Comparison of ENCODE assay signal across 33 cellular contexts in genomic region chr20:16135630-16136029, GRCh38.
"Had no signal": no experiment of that assay in that cellular context is flagged by ENCODE, and none has a peak within 500 bp of the region (broad histone marks: within the 10 kb centered on the region; RNA-seq: fewer than 3 reads in every experiment).

No MANE protein-coding gene starts in this region.

- H3K4me1 ChIP-seq: adrenal gland, ascending aorta, body of pancreas, breast epithelium had no signal

- ATAC-seq: activated naive CD4-positive, alpha-beta T cell treated with anti-CD3 and anti-CD28 coated beads, Interleukin-2, amount 50 U/mL, for 72 hours; activated naive CD8-positive, alpha-beta T cell treated with anti-CD3 and anti-CD28 coated beads, Interleukin-2, amount 50 U/mL, for 24 hours; activated T-cell treated with anti-CD3 and anti-CD28 coated beads, Interleukin-2, amount 50 U/mL, for 4 hours; activated T-cell treated with anti-CD3 and anti-CD28 coated beads, Interleukin-2, amount 50 U/mL, for 72 hours; activated T-helper 17 cell treated with anti-CD3 and anti-CD28 coated beads, Interleukin-2, amount 50 U/mL, for 72 hours; body of pancreas had no signal

- H3K9me3 ChIP-seq: adrenal gland, ascending aorta, body of pancreas had no signal

- H3K36me3 ChIP-seq: adrenal gland, ascending aorta, brain microvascular endothelial cell, breast epithelium, cardiac muscle cell had no signal

- FAIRE-seq: astrocyte, bronchial epithelial cell, colon had no signal

- H3K27me3 ChIP-seq: adrenal gland, ascending aorta, body of pancreas, brain microvascular endothelial cell, breast epithelium, cardiac muscle cell had no signal

- H3K4me3 ChIP-seq: adrenal gland, ascending aorta, body of pancreas, breast epithelium, cardiac muscle cell had no signal

- H3K27ac ChIP-seq: adrenal gland, ascending aorta, body of pancreas, brain microvascular endothelial cell, breast epithelium, cardiac muscle cell had no signal

- DNase-seq: activated effector memory CD4-positive, alpha-beta T cell treated with anti-CD3 and anti-CD28 coated beads, Interleukin-2, amount 50 U/mL, for 16 hours; activated effector memory CD4-positive, alpha-beta T cell treated with Interleukin-2 at 50 U/mL for 16 hours; activated gamma-delta T cell; activated gamma-delta T cell treated with Interleukin-2 at 50 U/mL for 16 hours; activated naive CD4-positive, alpha-beta T cell treated with anti-CD3 and anti-CD28 coated beads for 36 hours; activated naive CD4-positive, alpha-beta T cell treated with anti-CD3 and anti-CD28 coated beads, Interleukin-2, amount 10 ng/mL, durations not matched to agents 7 days and 5 days; activated naive CD4-positive, alpha-beta T cell treated with anti-CD3 and anti-CD28 coated beads, Interleukin-2, amount 50 U/mL, for 16 hours; activated naive CD4-positive, alpha-beta T cell treated with Interleukin-2 at 50 U/mL for 16 hours; activated naive CD8-positive, alpha-beta T cell treated with anti-CD3 and anti-CD28 coated beads for 36 hours; activated naive CD8-positive, alpha-beta T cell treated with anti-CD3 and anti-CD28 coated beads, Interleukin-2, amount 10 ng/mL, durations not matched to agents 7 days and 5 days; activated naive CD8-positive, alpha-beta T cell treated with anti-CD3 and anti-CD28 coated beads, Interleukin-2, amount 50 U/mL, for 24 hours; activated T-cell treated with anti-CD3 and anti-CD28 coated beads, Interleukin-2, amount 50 U/mL, for 24 hours; activated T-cell treated with anti-CD3 and anti-CD28 coated beads, Interleukin-2, amount 50 U/mL, for 4 hours; activated T-cell treated with anti-CD3 and anti-CD28 coated beads, Interleukin-2, amount 50 U/mL, for 48 hours; activated T-cell treated with anti-CD3 and anti-CD28 coated beads, Interleukin-2, amount 50 U/mL, for 72 hours; adrenal gland; amniotic stem cell; amygdala; anterior cingulate cortex; aorta; body of pancreas; brain microvascular endothelial cell; caudate nucleus; central memory CD4-positive, alpha-beta T cell; cerebellar nuclear complex had no signal
